9 cellular contexts compared by ENCODE assay signal in genomic region chr3:45795509-45795881, GRCh38. TPM values are rescaled to one million over a fixed set of nuclear protein-coding genes. Genes with fewer than 3 reads are reported as not detected.
DNase-seq lines count a peak whose midpoint lies in the region; ATAC-seq and TF ChIP-seq lines count a peak whose summit lies in the region.
"Had no signal": no experiment of that assay in that cellular context is flagged by ENCODE, and none has a peak within 500 bp of the region (broad histone marks: within the 10 kb centered on the region; RNA-seq: fewer than 3 reads in every experiment).

No MANE protein-coding gene starts in this region.

- H3K4ac ChIP-seq in H9 (ENCODE audit: low read depth, low read length), result no peak overlapping the region

- H2BK12ac ChIP-seq in H9 (ENCODE audit: insufficient read length, low read depth, low read length), result no peak overlapping the region

- H3T11ph ChIP-seq in H9 (ENCODE audit: low read length), result no peak overlapping the region

- intact Hi-C loops in gastrocnemius medialis (cut with DNase I; ENCODE audit: low total_unique reads), result no loop called here

- H3K9me3 ChIP-seq in H9 (ENCODE audit: control insufficient read depth, low read depth, low read length) (no peaks in the 10 kb centered on the region), iPS-15b (ENCODE audit: control insufficient read depth, insufficient read depth, low read length) (no peaks in the 10 kb centered on the region), gastrocnemius medialis (no peaks in the 10 kb centered on the region)

- H4K91ac ChIP-seq in H9 (ENCODE audit: insufficient read length, low read depth, low read length), result no peak overlapping the region

- no peak overlapping the region for H3K56ac ChIP-seq in H9 (ENCODE audit: insufficient read length, low read depth, low read length)

- WGBS in H9 (ENCODE audit: extremely low coverage, insufficient read length, low lambda C conversion rate), result no CpG with 5 or more reads among the region's 14 CpGs

- no peak for TF ChIP-seq POLR2A in gastrocnemius medialis (IDR thresholded peaks at IDR 0.05)

- H3K23me2 ChIP-seq in H9 (ENCODE audit: insufficient read length, low read depth, low read length, poor library complexity, severe bottlenecking), result peaks cover 8% of the 10 kb centered on the region

- no peak overlapping the region for H2AFZ ChIP-seq in H9 (ENCODE audit: low read length)

- no peak for ATAC-seq in activated T-helper 17 cell treated with anti-CD3 and anti-CD28 coated beads, Interleukin-2, amount 50 U/mL, for 72 hours (replicated peaks)
- ATAC-seq in gastrocnemius medialis (no peak), HG03095 (IDR thresholded peaks at IDR 0.05; ENCODE audit: unreplicated experiment) (no peak), HG03442 (IDR thresholded peaks at IDR 0.05; ENCODE audit: unreplicated experiment) (no peak)

- TF ChIP-seq CTCF in H9 (conservative IDR thresholded peaks at IDR 0.05), result no peak
- no peak for TF ChIP-seq CTCF in gastrocnemius medialis (IDR thresholded peaks at IDR 0.05 in 4 of 5, conservative IDR thresholded peaks at IDR 0.05 in 1 of 5)

- H3K4me3 Mint-ChIP-seq in H9, result peak overlapping the region; percentile 59 to 79
- H3K4me3 Mint-ChIP-seq in activated T-helper 17 cell treated with anti-CD3 and anti-CD28 coated beads, Interleukin-2, amount 50 U/mL, for 72 hours, result peak overlapping the region; percentile 62

- no peak for DNase-seq in H9
- no peak for DNase-seq in gastrocnemius medialis
- no peak for DNase-seq in LoVo (ENCODE audit: low spot score)
- DNase-seq: activated effector memory CD4-positive, alpha-beta T cell treated with anti-CD3 and anti-CD28 coated beads, Interleukin-2, amount 50 U/mL, for 16 hours; NCI-H510A had no signal

- H2AK5ac ChIP-seq in H9 (ENCODE audit: insufficient read length, low read length), result no peak overlapping the region

- no peak overlapping the region for H3K23ac ChIP-seq in H9 (ENCODE audit: insufficient read length, low read depth, low read length)

- H3K36me3 Mint-ChIP-seq in H9 (ENCODE audit: insufficient read depth in 1 of 3, low read depth in 3 of 3), result peaks cover 0 to 2% (median 0%) of the 10 kb centered on the region in 3 experiments; a peak in 2 of 7 replicates
- H3K36me3 Mint-ChIP-seq in activated T-helper 17 cell treated with anti-CD3 and anti-CD28 coated beads, Interleukin-2, amount 50 U/mL, for 72 hours (ENCODE audit: low read depth), result no peaks in the 10 kb centered on the region

- H2BK15ac ChIP-seq in H9 (ENCODE audit: low read depth, low read length), result no peak overlapping the region

- H3K4me1 ChIP-seq in H9 (ENCODE audit: insufficient read depth, low read length), result no peaks in the 10 kb centered on the region
- H3K4me1 ChIP-seq in iPS-15b (ENCODE audit: control insufficient read depth, insufficient read depth, low read length), result no peaks in the 10 kb centered on the region
- peaks cover 0 to 6% of the 10 kb centered on the region in 2 donors for H3K4me1 ChIP-seq in gastrocnemius medialis

- H3K9me3 Mint-ChIP-seq in H9, result peaks cover 0 to 4% of the 10 kb centered on the region in 2 experiments; a peak in 4 of 5 replicates
- H3K9me3 Mint-ChIP-seq in activated T-helper 17 cell treated with anti-CD3 and anti-CD28 coated beads, Interleukin-2, amount 50 U/mL, for 72 hours, result no peaks in the 10 kb centered on the region

- H2BK20ac ChIP-seq in H9 (ENCODE audit: low read depth, low read length, poor library complexity, severe bottlenecking), result no peak overlapping the region

- peak overlapping the region; percentile 70 for H3K4me3 ChIP-seq in iPS-15b (ENCODE audit: low read depth, low read length)
- H3K4me3 ChIP-seq in gastrocnemius medialis, result peak overlapping the region; percentile 49 to 71 (median 61)

- no peak overlapping the region for H3K18ac ChIP-seq in H9 (ENCODE audit: insufficient read length, low read depth, low read length)

- H2BK120ac ChIP-seq in H9 (ENCODE audit: low read depth, low read length, poor library complexity, severe bottlenecking), result no peak overlapping the region

- no peak overlapping the region for H2BK5ac ChIP-seq in H9 (ENCODE audit: insufficient read length, low read length)

- no peak overlapping the region for H3K27ac ChIP-seq in H9 (ENCODE audit: insufficient read length, low read depth, low read length)
- H3K27ac ChIP-seq in gastrocnemius medialis, result no peak overlapping the region

- in situ Hi-C loops in gastrocnemius medialis (cut with MboI; ENCODE audit: low sequenced_read_pairs in 4 of 4), result no loop called here

- no peak overlapping the region for H3K14ac ChIP-seq in H9 (ENCODE audit: insufficient read depth, low read length)

- H3K4me2 ChIP-seq in H9 (ENCODE audit: insufficient read depth, insufficient read length, low read length), result peak overlapping the region; percentile 67

- H4K5ac ChIP-seq in H9 (ENCODE audit: insufficient read length, low read depth, low read length), result no peak overlapping the region

- H3K79me2 ChIP-seq in H9 (ENCODE audit: insufficient read depth, low read length), result no peaks in the 10 kb centered on the region

- H3K36me3 ChIP-seq in iPS-15b (ENCODE audit: control insufficient read depth, insufficient read depth, low read length) (no peaks in the 10 kb centered on the region), gastrocnemius medialis (no peaks in the 10 kb centered on the region)

- peaks cover 85% of the 10 kb centered on the region for H3K27me3 Mint-ChIP-seq in H9 (ENCODE audit: low read depth)
- peaks cover 56% of the 10 kb centered on the region for H3K27me3 Mint-ChIP-seq in activated T-helper 17 cell treated with anti-CD3 and anti-CD28 coated beads, Interleukin-2, amount 50 U/mL, for 72 hours

- peaks cover 9 to 13% of the 10 kb centered on the region in 2 experiments for H3K4me1 Mint-ChIP-seq in H9
- peaks cover 8% of the 10 kb centered on the region for H3K4me1 Mint-ChIP-seq in activated T-helper 17 cell treated with anti-CD3 and anti-CD28 coated beads, Interleukin-2, amount 50 U/mL, for 72 hours

- H3K79me1 ChIP-seq in H9 (ENCODE audit: insufficient read depth, low read depth, low read length, poor library complexity, severe bottlenecking), result no peaks in the 10 kb centered on the region

- H4K8ac ChIP-seq in H9 (replicated peaks; ENCODE audit: insufficient read length, low read depth, low read length), result no peak overlapping the region

- H3K27me3 ChIP-seq in H9 (ENCODE audit: insufficient read depth, low read length) (peaks cover 32% of the 10 kb centered on the region), iPS-15b (ENCODE audit: control insufficient read depth, insufficient read depth, low read length) (peaks cover 60% of the 10 kb centered on the region), gastrocnemius medialis (peaks cover 14 to 35% (median 25%) of the 10 kb centered on the region in 3 donors)

- H3K9ac ChIP-seq in H9 (ENCODE audit: extremely low read depth, insufficient read length, low read length), result no peak overlapping the region
- H3K9ac ChIP-seq in iPS-15b (ENCODE audit: low read depth, low read length), result no peak overlapping the region

- no peaks in the 10 kb centered on the region for H4K20me1 ChIP-seq in H9 (ENCODE audit: control insufficient read depth, insufficient read depth, insufficient read length)

- no peak overlapping the region for H3K27ac Mint-ChIP-seq in H9
- H3K27ac Mint-ChIP-seq in activated T-helper 17 cell treated with anti-CD3 and anti-CD28 coated beads, Interleukin-2, amount 50 U/mL, for 72 hours, result no peak overlapping the region

RNA-seq across cellular contexts. Expression of gene SLC6A20, which starts 0.8 kb away (rescaled TPM):
- total RNA-seq in H9 (2021) (0.09 and 0.20 TPM in 2 replicates), gastrocnemius medialis (1 to 10 TPM in 1 of 4 donors, under 1 TPM in 3; 0.49 to 1.5 (median 0.64) TPM)
- not detected for total RNA-seq in activated T-helper 17 cell treated with anti-CD3 and anti-CD28 coated beads, Interleukin-2, amount 50 U/mL, for 72 hours

RNA-seq across cellular contexts. Expression of gene LZTFL1, which starts 46.4 kb away (rescaled TPM):
- 9.1 and 12.2 TPM in 2 replicates for total RNA-seq in H9 (2021)
- total RNA-seq in activated T-helper 17 cell treated with anti-CD3 and anti-CD28 coated beads, Interleukin-2, amount 50 U/mL, for 72 hours, result 1 to 10 TPM; 3.4 to 5.2 TPM
- total RNA-seq in gastrocnemius medialis, result 1 to 10 TPM; 3.2 to 7.6 (median 5.0) TPM
